11 cellular contexts compared by ENCODE assay signal in the genomic region with DNA sequence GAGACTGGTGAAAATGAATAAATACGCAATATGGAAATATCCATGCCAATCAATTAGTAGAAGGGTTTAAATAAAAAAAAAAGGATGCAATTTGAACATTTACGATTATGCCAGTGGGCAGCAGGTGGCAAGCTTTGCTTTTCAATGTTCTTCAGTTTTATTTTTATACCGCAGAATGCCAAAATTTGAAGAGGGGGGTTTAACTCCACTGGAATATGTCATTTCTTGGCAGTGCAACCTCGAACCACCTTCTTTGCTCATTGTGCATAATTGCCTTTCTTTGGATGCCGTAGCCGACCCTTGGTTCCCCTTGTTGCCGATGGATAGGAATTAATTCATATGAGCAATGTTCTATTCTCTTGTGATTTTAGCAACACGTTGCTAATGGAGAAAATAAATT.
A peak's percentile ranks its signal among the peaks of the same experiment; 100 is the strongest.
DNase-seq lines count a peak whose midpoint lies in the region; ATAC-seq and TF ChIP-seq lines count a peak whose summit lies in the region.
"Had no signal": no experiment of that assay in that cellular context is flagged by ENCODE, and none has a peak within 500 bp of the region (broad histone marks: within the 10 kb centered on the region; RNA-seq: fewer than 3 reads in every experiment).

No MANE protein-coding gene starts in this region.

- H3K27ac ChIP-seq in 22Rv1 (no peak overlapping the region), body of pancreas (no peak overlapping the region)

- H3K27me3 ChIP-seq in body of pancreas (no peaks in the 10 kb centered on the region), kidney epithelial cell (ENCODE audit: control insufficient read depth, insufficient read depth, low read length) (no peaks in the 10 kb centered on the region)

- H3K4me1 ChIP-seq in body of pancreas = peaks cover 3% of the 10 kb centered on the region

- no peak overlapping the region for H3K4me3 Mint-ChIP-seq in CD14-positive monocyte
- H3K4me3 Mint-ChIP-seq: activated naive CD8-positive, alpha-beta T cell treated with anti-CD3 and anti-CD28 coated beads, Interleukin-2, amount 10 ng/mL, durations not matched to agents 7 days and 5 days; CD4-positive, alpha-beta T cell had no signal

- 41 to 43% methylated on average over 8 of the region's 8 CpGs for WGBS in body of pancreas, 2 donors

- in situ Hi-C loops in KBM-7 (cut with MboI; ENCODE audit: low pct_unique_long_range_greater_than_20kb, low sequenced_read_pairs) = no loop called here

- no peaks in the 10 kb centered on the region for H3K9me3 Mint-ChIP-seq in CD14-positive monocyte
- H3K9me3 Mint-ChIP-seq: activated naive CD8-positive, alpha-beta T cell treated with anti-CD3 and anti-CD28 coated beads, Interleukin-2, amount 10 ng/mL, durations not matched to agents 7 days and 5 days; CD4-positive, alpha-beta T cell had no signal

- no peaks in the 10 kb centered on the region for H3K9me3 ChIP-seq in body of pancreas

- no peaks in the 10 kb centered on the region for H3K27me3 Mint-ChIP-seq in CD14-positive monocyte (ENCODE audit: low read depth in 3 of 3)
- H3K27me3 Mint-ChIP-seq: CD4-positive, alpha-beta T cell had no signal

- intact Hi-C loops in body of pancreas (cut with DNase I) (loop anchor here (10.0 kb wide), 1 partner anchor 340 kb away; no protein-coding TSS in a partner anchor), CD14-positive monocyte (cut with micrococcal nuclease) (no loop called here)

- peaks cover 2% of the 10 kb centered on the region for H3K4me1 Mint-ChIP-seq in CD14-positive monocyte
- H3K4me1 Mint-ChIP-seq: activated naive CD8-positive, alpha-beta T cell treated with anti-CD3 and anti-CD28 coated beads, Interleukin-2, amount 10 ng/mL, durations not matched to agents 7 days and 5 days had no signal

- TF ChIP-seq POLR2A in body of pancreas (IDR thresholded peaks at IDR 0.05) = no peak

- peak; percentile 7 for DNase-seq in KBM-7
- DNase-seq in body of pancreas = peak in 3 of 4 donors; percentile 13 to 36 (median 21)
- no peak for DNase-seq in kidney epithelial cell (ENCODE audit: low read depth)
- DNase-seq in middle frontal gyrus (ENCODE audit: extremely low spot score, low spot score) = no peak
- no peak for DNase-seq in NCI-H2029 (lab: John Stamatoyannopoulos, UW)
- no peak for DNase-seq in CD14-positive monocyte (ENCODE audit: low spot score)
- DNase-seq: activated naive CD8-positive, alpha-beta T cell treated with anti-CD3 and anti-CD28 coated beads, Interleukin-2, amount 10 ng/mL, durations not matched to agents 7 days and 5 days; CD4-positive, alpha-beta T cell; mesendoderm had no signal

- H3K36me3 ChIP-seq in body of pancreas (replicated peaks in 1 of 2; ENCODE audit: insufficient read depth in 1 of 2, low read depth in 2 of 2) (no peaks in the 10 kb centered on the region), kidney epithelial cell (ENCODE audit: control insufficient read depth, insufficient read depth, low read length) (no peaks in the 10 kb centered on the region)

- H3K4me3 ChIP-seq in body of pancreas = no peak overlapping the region
- H3K4me3 ChIP-seq in kidney epithelial cell (ENCODE audit: low read depth, low read length) = no peak overlapping the region

- H3K27ac Mint-ChIP-seq in CD14-positive monocyte = no peak overlapping the region
- H3K27ac Mint-ChIP-seq: activated naive CD8-positive, alpha-beta T cell treated with anti-CD3 and anti-CD28 coated beads, Interleukin-2, amount 10 ng/mL, durations not matched to agents 7 days and 5 days; CD4-positive, alpha-beta T cell had no signal

- peak; percentile 29; the same call in 1 of the 2 replicates for TF ChIP-seq CTCF in 22Rv1 (IDR thresholded peaks at IDR 0.05)
- peak in 6 of 7 experiments; percentile 25 to 68 (median 43) for TF ChIP-seq CTCF in body of pancreas (IDR thresholded peaks at IDR 0.05)
- TF ChIP-seq CTCF in kidney epithelial cell (IDR thresholded peaks at IDR 0.05; ENCODE audit: insufficient read depth, low read length, poor library complexity, severe bottlenecking) = peak; percentile 20
- TF ChIP-seq CTCF in CD14-positive monocyte (IDR thresholded peaks at IDR 0.05) = no peak

- no peaks in the 10 kb centered on the region for H3K36me3 Mint-ChIP-seq in CD14-positive monocyte
- H3K36me3 Mint-ChIP-seq: activated naive CD8-positive, alpha-beta T cell treated with anti-CD3 and anti-CD28 coated beads, Interleukin-2, amount 10 ng/mL, durations not matched to agents 7 days and 5 days had no signal

- ATAC-seq in body of pancreas (peak; percentile 71), GM19452 (IDR thresholded peaks at IDR 0.05; ENCODE audit: unreplicated experiment) (no peak)

Comparison
In these comparisons a context has a peak if more than half of its experiments do, and no peak if none do; other contexts are left out.
1. DNase-seq: peak in KBM-7 (single experiment) and body of pancreas (3 of 4); none in kidney epithelial cell (single experiment), middle frontal gyrus (single experiment), NCI-H2029 (single experiment) and CD14-positive monocyte (single experiment).